ENCODE assay signal across 8 cellular contexts in the genomic region with DNA sequence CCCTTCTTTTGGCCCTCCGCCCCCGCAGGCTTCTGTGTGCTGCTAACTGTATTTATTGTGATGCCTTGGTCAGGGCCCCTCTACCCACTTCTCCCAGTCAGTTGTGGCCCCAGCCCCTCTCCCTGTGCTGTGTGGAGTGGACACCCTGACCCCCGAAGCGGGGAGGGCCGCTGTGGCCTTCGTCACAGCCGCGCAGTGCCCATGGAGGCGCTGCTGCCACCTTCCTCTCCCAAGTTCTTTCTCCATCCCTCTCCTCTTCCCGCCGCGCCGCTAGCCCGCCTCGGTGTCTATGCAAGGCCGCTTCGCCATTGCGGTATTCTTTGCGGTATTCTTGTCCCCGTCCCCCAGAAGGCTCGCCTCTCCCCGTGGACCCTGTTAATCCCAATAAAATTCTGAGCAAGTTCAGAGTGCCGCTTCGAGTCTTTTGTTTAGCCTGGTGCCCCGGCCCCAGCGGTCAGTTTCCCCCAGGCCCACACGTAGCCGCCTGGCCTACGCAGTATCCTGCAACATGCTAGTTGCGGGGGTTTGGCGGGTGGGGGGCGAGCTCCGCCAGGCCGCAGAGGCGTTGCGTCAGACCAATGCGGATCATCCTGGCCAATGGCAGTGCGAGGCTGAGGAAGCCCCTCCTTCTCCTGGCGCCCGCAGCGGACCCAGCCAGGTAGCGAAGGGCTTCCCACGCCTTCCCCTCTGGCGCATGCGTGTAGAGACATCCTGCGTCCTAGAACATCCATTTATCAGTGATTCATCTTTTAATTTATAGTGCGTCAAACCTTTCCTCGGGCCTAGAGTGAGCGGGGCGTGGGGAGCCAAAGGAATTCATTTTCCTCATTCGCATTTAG. TPM values are rescaled to one million over a fixed set of nuclear protein-coding genes. Genes with fewer than 3 reads are reported as not detected.
DNase-seq lines count a peak whose midpoint lies in the region; ATAC-seq, FAIRE-seq and TF ChIP-seq lines count a peak whose summit lies in the region.

No MANE protein-coding gene starts in this region.

- H3K36me3 ChIP-seq in kidney (ENCODE audit: control insufficient read depth in 1 of 2, insufficient read depth in 2 of 2, low read length in 2 of 2) (peaks cover 0 to 8% of the 10 kb centered on the region in 2 donors), spleen (peaks cover 0 to 36% (median 3%) of the 10 kb centered on the region in 6 donors)

- 19 to 58% (median 48%) methylated on average over 29 to 51 of the region's 51 CpGs for WGBS in spleen, 5 donors

- no peak for TF ChIP-seq CTCF in kidney (IDR thresholded peaks at IDR 0.05; ENCODE audit: borderline replicate concordance, extremely low read depth, insufficient read depth)
- TF ChIP-seq CTCF in spleen (IDR thresholded peaks at IDR 0.05 in 8 of 11, conservative IDR thresholded peaks at IDR 0.05 in 3 of 11), result no peak

- H3K27ac ChIP-seq in kidney (ENCODE audit: low read depth in 2 of 2, low read length in 2 of 2), result peak overlapping the region; percentile 67 to 90
- H3K27ac ChIP-seq in spleen, result peak overlapping the region; percentile 58 to 83 (median 75)

- peak; percentile 27 for TF ChIP-seq POLR2A in GM15510 (IDR thresholded peaks at IDR 0.05; ENCODE audit: borderline replicate concordance, extremely low read depth, insufficient read length)
- peak in 1 of 3 donors; percentile 27 for TF ChIP-seq POLR2A in spleen (IDR thresholded peaks at IDR 0.05)

- H3K27me3 ChIP-seq in spleen (replicated peaks in 1 of 7), result no peaks in the 10 kb centered on the region

- DNase-seq in NCI-H1048 (lab: John Stamatoyannopoulos, UW), result peak; percentile 57
- DNase-seq in activated CD4-positive, CD25-positive, alpha-beta regulatory T cell treated with anti-CD3 and anti-CD28 coated beads, Interleukin-2, amount 50 U/mL, for 72 hours, result peak; percentile 72
- peak; percentile 89 for DNase-seq in cerebellar cortex (ENCODE audit: low spot score)
- peak; percentile 92 for DNase-seq in kidney
- peak; percentile 89 for DNase-seq in spleen
- no peak for DNase-seq in epidermal melanocyte (ENCODE audit: insufficient read length, low spot score)

- no peaks in the 10 kb centered on the region for H3K9me3 ChIP-seq in kidney (ENCODE audit: control insufficient read depth in 1 of 2, low read length in 2 of 2)
- H3K9me3 ChIP-seq in spleen, result no peaks in the 10 kb centered on the region

- ATAC-seq in GM21526 (IDR thresholded peaks at IDR 0.05; ENCODE audit: low FRiP score, unreplicated experiment), result no peak

- FAIRE-seq in kidney (lab: Jason Lieb, UNC), result peak; percentile 70

- intact Hi-C loops in kidney (cut with DNase I), result no loop called here
- intact Hi-C loops in spleen (cut with DNase I; ENCODE audit: low total_unique reads), result no loop called here

- peak overlapping the region; percentile 65 to 72 for H3K4me3 ChIP-seq in kidney (ENCODE audit: low read length in 2 of 2)
- peak overlapping the region; percentile 5 to 63 (median 29) for H3K4me3 ChIP-seq in spleen

- H3K9ac ChIP-seq in kidney (ENCODE audit: low read length in 2 of 2), result peak overlapping the region; percentile 77 to 80

- H3K4me1 ChIP-seq in kidney (ENCODE audit: control insufficient read depth in 1 of 2, insufficient read depth in 1 of 2, low read depth in 1 of 2, low read length in 2 of 2), result peaks cover 0 to 4% of the 10 kb centered on the region in 2 donors
- H3K4me1 ChIP-seq in spleen, result peaks cover 0 to 54% (median 24%) of the 10 kb centered on the region in 6 donors

RNA-seq across cellular contexts. Expression of gene KANTR, which starts 5.6 kb away (rescaled TPM):
- total RNA-seq in kidney, result 11.5 TPM
- 3.7 TPM for polyA plus RNA-seq in kidney (ENCODE audit: insufficient read depth, low read depth, low replicate concordance)
- 10 to 100 TPM; 14.0 to 34.5 (median 19.3) TPM for total RNA-seq in spleen
- polyA plus RNA-seq in spleen, result 1 to 10 TPM; 4.4 to 8.4 (median 6.1) TPM

RNA-seq across cellular contexts. Expression of gene TSPYL2, which starts 6.2 kb away (rescaled TPM):
- total RNA-seq in kidney (36.6 TPM), spleen (10 to 100 TPM; 28.6 to 60.0 (median 51.7) TPM)
- polyA plus RNA-seq in kidney (ENCODE audit: insufficient read depth, low read depth, low replicate concordance) (8.0 TPM), spleen (10 to 100 TPM; 35.6 to 65.8 (median 58.6) TPM)

RNA-seq across cellular contexts. Expression of gene GPR173, which starts 39.8 kb away (rescaled TPM):
- 5.4 TPM for total RNA-seq in kidney
- 1.7 TPM for polyA plus RNA-seq in kidney (ENCODE audit: insufficient read depth, low read depth, low replicate concordance)
- total RNA-seq in spleen, result 1 to 10 TPM; 1.8 to 4.4 (median 2.8) TPM
- 1 to 10 TPM in 1 of 3 donors, under 1 TPM in 2; 0.44 to 1.1 (median 0.83) TPM for polyA plus RNA-seq in spleen
